In genomic region chr16:69397821-69398521, GRCh38 we compare ENCODE assay signal across 9 cellular contexts. TPM values are rescaled to one million over a fixed set of nuclear protein-coding genes. Genes with fewer than 3 reads are reported as not detected.
DNase-seq lines count a peak whose midpoint lies in the region; ATAC-seq, FAIRE-seq and TF ChIP-seq lines count a peak whose summit lies in the region.
"Had no signal": no experiment of that assay in that cellular context is flagged by ENCODE, and none has a peak within 500 bp of the region (broad histone marks: within the 10 kb centered on the region; RNA-seq: fewer than 3 reads in every experiment).

No MANE protein-coding gene starts in this region.

- H3K27me3 ChIP-seq in foreskin keratinocyte = no peaks in the 10 kb centered on the region
- H3K27me3 ChIP-seq in pancreas = no peaks in the 10 kb centered on the region

- no peaks in the 10 kb centered on the region for H3K36me3 Mint-ChIP-seq in T-helper 17 cell (ENCODE audit: low read depth)
- H3K36me3 Mint-ChIP-seq: IgD-negative memory B cell had no signal

- peaks cover 5% of the 10 kb centered on the region for H3K27me3 Mint-ChIP-seq in T-helper 17 cell
- H3K27me3 Mint-ChIP-seq: IgD-negative memory B cell had no signal

- TF ChIP-seq CTCF in foreskin keratinocyte (conservative IDR thresholded peaks at IDR 0.05) (peak; percentile 71), pancreas (IDR thresholded peaks at IDR 0.05) (peak in 2 of 4 donors; percentile 13 to 44)

- H3K36me3 ChIP-seq in pancreas = no peaks in the 10 kb centered on the region

- H3K9me3 ChIP-seq in T-helper 17 cell (ENCODE audit: control insufficient read depth, low read length, poor library complexity, severe bottlenecking) (no peaks in the 10 kb centered on the region), pancreas (no peaks in the 10 kb centered on the region)

- TF ChIP-seq POLR2A in H54 (IDR thresholded peaks at IDR 0.05; ENCODE audit: low read depth, low read length) = no peak

- H3K4me3 ChIP-seq in pancreas = peak overlapping the region in 2 of 4 donors; percentile 19

- no peak overlapping the region for H3K4me3 Mint-ChIP-seq in T-helper 17 cell
- H3K4me3 Mint-ChIP-seq: IgD-negative memory B cell had no signal

- peak overlapping the region; percentile 19 for H3K27ac Mint-ChIP-seq in T-helper 17 cell
- H3K27ac Mint-ChIP-seq: IgD-negative memory B cell had no signal

- H3K4me1 Mint-ChIP-seq in T-helper 17 cell = peaks cover 3% of the 10 kb centered on the region

- H3K4me1 ChIP-seq in foreskin keratinocyte = peaks cover 12% of the 10 kb centered on the region
- H3K4me1 ChIP-seq in pancreas = peaks cover 17 to 31% (median 19%) of the 10 kb centered on the region in 3 donors

- H3K27ac ChIP-seq in foreskin keratinocyte = no peak overlapping the region
- H3K27ac ChIP-seq in pancreas = peak overlapping the region; percentile 76 to 91 (median 84)

- 7 to 8% methylated on average over 6 of the region's 6 CpGs for WGBS in pancreas, 2 donors

- DNase-seq in Ammon's horn (ENCODE audit: low spot score) = peak; percentile 87
- DNase-seq in H54 (ENCODE audit: insufficient read length, low spot score) = no peak
- DNase-seq in T-helper 17 cell = no peak
- peak in 1 of 2 donors; percentile 74 for DNase-seq in foreskin keratinocyte
- DNase-seq in pancreas = peak in 3 of 6 donors; percentile 56 to 66 (median 62)
- no peak for DNase-seq in ureter (ENCODE audit: low spot score)
- DNase-seq in central memory CD4-positive, alpha-beta T cell = no peak

- FAIRE-seq in H54 (lab: Jason Lieb, UNC) (peak; percentile 84), pancreas (lab: Jason Lieb, UNC) (no peak)

- intact Hi-C loops in pancreas (cut with DNase I) = loop anchor here in 2 of 3 donors (10.0 kb wide), 1 partner anchor 357 kb away; the partner anchor contains the start of gene NOB1 (in 2 of the 2)

- ATAC-seq in T-helper 17 cell = no peak
- peak; percentile 70 for ATAC-seq in foreskin keratinocyte
- peak; percentile 47 to 72 (median 68) for ATAC-seq in pancreas
- ATAC-seq in GM18861 (IDR thresholded peaks at IDR 0.05; ENCODE audit: unreplicated experiment) = no peak

RNA-seq across cellular contexts. Expression of gene TERF2, which starts 12.2 kb away (rescaled TPM):
- total RNA-seq in T-helper 17 cell (10 to 100 TPM; 29.6 to 30.6 TPM), foreskin keratinocyte (12.9 and 13.9 TPM in 2 replicates), pancreas (10 to 100 TPM; 14.9 to 21.5 (median 16.1) TPM), ureter (38.7 TPM)
- polyA plus RNA-seq in foreskin keratinocyte (13.2 and 13.5 TPM in 2 replicates), pancreas (10 to 100 TPM; 10.8 to 11.3 TPM)

RNA-seq across cellular contexts. Expression of gene CYB5B, which starts 26.4 kb away (rescaled TPM):
- total RNA-seq in T-helper 17 cell (10 to 100 TPM; 32.8 to 42.4 TPM), foreskin keratinocyte (171 and 188 TPM in 2 replicates), pancreas (10 to 100 TPM; 18.1 to 38.1 (median 25.0) TPM), ureter (152 TPM)
- polyA plus RNA-seq in foreskin keratinocyte (130 and 156 TPM in 2 replicates), pancreas (10 to 100 TPM; 16.0 to 24.8 TPM)

RNA-seq across cellular contexts. Expression of gene TMED6, which starts 46.4 kb away (rescaled TPM):
- total RNA-seq in T-helper 17 cell (under 1 TPM in 1 of 2 donors, not detected in 1; 0.75 TPM), foreskin keratinocyte (0.24 TPM in 1 of 2 replicates, not detected in the other), pancreas (10 to 100 TPM; 13.7 to 94.7 (median 45.4) TPM), ureter (1.5 TPM)
- polyA plus RNA-seq in foreskin keratinocyte (0.08 TPM in 1 of 2 replicates, not detected in the other), pancreas (10 to 100 TPM in 1 of 2 donors, 1 to 10 TPM in 1; 5.2 to 45.5 TPM)
- polyA plus RNA-seq: IgD-negative memory B cell had no signal

RNA-seq across cellular contexts. Expression of gene NIP7, which starts 58.4 kb away (rescaled TPM):
- 10 to 100 TPM; 28.5 to 29.7 TPM for total RNA-seq in T-helper 17 cell
- total RNA-seq in foreskin keratinocyte = 45.9 and 54.7 TPM in 2 replicates
- polyA plus RNA-seq in foreskin keratinocyte = 30.2 and 40.3 TPM in 2 replicates
- 1 to 10 TPM; 4.7 to 9.4 (median 7.1) TPM for total RNA-seq in pancreas
- polyA plus RNA-seq in pancreas = 1 to 10 TPM; 6.7 to 8.0 TPM
- total RNA-seq in ureter = 26.1 TPM

RNA-seq across cellular contexts. Expression of gene COG8, which starts 58.6 kb away (rescaled TPM):
- total RNA-seq in T-helper 17 cell = 10 to 100 TPM; 21.7 to 22.8 TPM
- total RNA-seq in foreskin keratinocyte = 23.5 and 23.9 TPM in 2 replicates
- polyA plus RNA-seq in foreskin keratinocyte = 16.9 and 17.6 TPM in 2 replicates
- 10 to 100 TPM; 16.2 to 29.0 (median 23.0) TPM for total RNA-seq in pancreas
- polyA plus RNA-seq in pancreas = 10 to 100 TPM; 18.8 to 21.0 TPM
- total RNA-seq in ureter = 30.1 TPM

Comparison
In these comparisons a context has a peak if more than half of its experiments do, and no peak if none do; other contexts are left out.
1. ATAC-seq: peak in foreskin keratinocyte (single experiment) and pancreas (4 of 4); none in T-helper 17 cell (single experiment) and GM18861 (single experiment).